Comparison of ENCODE assay signal across 18 cellular contexts in genomic region chr14:99042376-99043257, GRCh38.
"Had no signal": no experiment of that assay in that cellular context is flagged by ENCODE, and none has a peak within 500 bp of the region (broad histone marks: within the 10 kb centered on the region; RNA-seq: fewer than 3 reads in every experiment).

No MANE protein-coding gene starts in this region.

- H3K4me1 ChIP-seq: esophagus muscularis mucosa, gastroesophageal sphincter, left ventricle myocardium inferior, lower lobe of right lung, sigmoid colon, upper lobe of right lung had no signal

- H3K27me3 Mint-ChIP-seq: memory B cell had no signal

- H3K36me3 Mint-ChIP-seq: memory B cell had no signal

- H3K36me3 ChIP-seq: esophagus muscularis mucosa, gastroesophageal sphincter, left ventricle myocardium inferior, lower lobe of right lung, sigmoid colon, upper lobe of right lung, vagina had no signal

- H3K4me1 Mint-ChIP-seq: memory B cell had no signal

- ATAC-seq: gastroesophageal sphincter, left cardiac atrium, lower lobe of right lung, upper lobe of right lung had no signal

- H3K4me3 ChIP-seq: esophagus muscularis mucosa, gastroesophageal sphincter, left ventricle myocardium inferior, lower lobe of right lung, sigmoid colon, skin epidermis, upper lobe of right lung, vagina had no signal

- H3K27ac ChIP-seq: epithelial cell of prostate, esophagus muscularis mucosa, gastroesophageal sphincter, left ventricle myocardium inferior, lower lobe of right lung, sigmoid colon, upper lobe of right lung, vagina had no signal

- H3K9me3 Mint-ChIP-seq: nephron had no signal

- DNase-seq: effector memory CD4-positive, alpha-beta T cell; immature natural killer cell; left cardiac atrium; left ventricle myocardium inferior; lower lobe of right lung; midbrain; sigmoid colon; stimulated activated CD4-positive, alpha-beta T cell treated with anti-CD3 and anti-CD28 coated beads, Interleukin-2, amount 100 ng/mL, for 24 hours; stimulated activated CD4-positive, alpha-beta T cell treated with anti-CD3 and anti-CD28 coated beads, Interleukin-4, amount 100 ng/mL, for 4 hours; stimulated activated naive CD4-positive, alpha-beta T cell; upper lobe of right lung had no signal

- H3K4me3 Mint-ChIP-seq: immature natural killer cell, memory B cell, nephron had no signal

- H3K27me3 ChIP-seq: esophagus muscularis mucosa, gastroesophageal sphincter, sigmoid colon, upper lobe of right lung, vagina had no signal

- H3K9me3 ChIP-seq: esophagus muscularis mucosa, gastroesophageal sphincter, lower lobe of right lung, sigmoid colon, upper lobe of right lung, vagina had no signal

- H3K27ac Mint-ChIP-seq: immature natural killer cell, memory B cell, nephron had no signal
